1 cellular context compared by ENCODE assay signal in genomic region chr18:2325308-2325849, GRCh38.
A peak's percentile ranks its signal among the peaks of the same experiment; 100 is the strongest.
TF ChIP-seq lines count a peak whose summit lies in the region.

No MANE protein-coding gene starts in this region.

TF ChIP-seq in K562, 482 proteins besides CTCF, POLR2A, EP300 and RAD21 (continues in another document):
- TF ChIP-seq TCFL5 (CRISPR knock-in tag; conservative IDR thresholded peaks at IDR 0.05) (no peak), ZNF232 (CRISPR knock-in tag; IDR thresholded peaks at IDR 0.05) (no peak), NCOA6 (IDR thresholded peaks at IDR 0.05) (no peak), RBBP5 (IDR thresholded peaks at IDR 0.05; ENCODE audit: borderline replicate concordance, insufficient read depth, low read length, poor library complexity, severe bottlenecking) (peak; percentile 54), GATA2 (CRISPR knock-in tag; IDR thresholded peaks at IDR 0.05) (peak; percentile 94), JUN (IDR thresholded peaks at IDR 0.05; ENCODE audit: borderline replicate concordance, low read depth, low read length) (peak; percentile 86), JUN (CRISPR knock-in tag; IDR thresholded peaks at IDR 0.05; ENCODE audit: borderline replicate concordance) (no peak), ZNF644 (tag; IDR thresholded peaks at IDR 0.05; ENCODE audit: low read depth) (no peak), CTBP1 (IDR thresholded peaks at IDR 0.05; ENCODE audit: borderline replicate concordance) (0 out of 2 replicates have a peak, but pooled peaks have one; percentile 55), TAF9B (IDR thresholded peaks at IDR 0.05; ENCODE audit: partially characterized antibody) (peak; percentile 65), MLLT1 (IDR thresholded peaks at IDR 0.05) (peak in 1 of 2 experiments; percentile 88; a peak in 2 of 4 replicates), SMAD4 (CRISPR knock-in tag; conservative IDR thresholded peaks at IDR 0.05) (peak; percentile 79; the same call in 1 of the 2 replicates), PRPF4 (IDR thresholded peaks at IDR 0.05; ENCODE audit: insufficient read depth, low read depth, low read length, poor library complexity, severe bottlenecking) (no peak), ZNF561 (CRISPR knock-in tag; conservative IDR thresholded peaks at IDR 0.05) (no peak), ADNP (tag; IDR thresholded peaks at IDR 0.05) (peak; percentile 76), ERF (CRISPR knock-in tag; IDR thresholded peaks at IDR 0.05) (no peak), CBFA2T3 (IDR thresholded peaks at IDR 0.05) (peak; percentile 97), RERE (CRISPR knock-in tag; IDR thresholded peaks at IDR 0.05; ENCODE audit: borderline replicate concordance) (no peak), NONO (IDR thresholded peaks at IDR 0.05; ENCODE audit: low read depth in 2 of 2, low read length in 1 of 2) (peak in 1 of 2 experiments; percentile 31; a peak in 1 of 4 replicates), YY1 (IDR thresholded peaks at IDR 0.05; ENCODE audit: borderline replicate concordance in 1 of 3, control insufficient read depth in 1 of 3, extremely low read depth in 1 of 3, insufficient read depth in 3 of 3, insufficient read length in 1 of 3, insufficient replicate concordance in 2 of 3, low read depth in 1 of 3, low read length in 2 of 3) (peak in 1 of 3 experiments; percentile 56), PHF8 (IDR thresholded peaks at IDR 0.05; ENCODE audit: borderline replicate concordance, low read length) (no peak), ZNF347 (CRISPR knock-in tag; IDR thresholded peaks at IDR 0.05; ENCODE audit: low read depth) (no peak), MBD2 (IDR thresholded peaks at IDR 0.05; ENCODE audit: borderline replicate concordance, low read depth) (peak; percentile 58), HDGF (IDR thresholded peaks at IDR 0.05) (no peak), ZNF384 (IDR thresholded peaks at IDR 0.05; ENCODE audit: low read depth, low read length) (peak; percentile 79), CEBPB (tag; IDR thresholded peaks at IDR 0.05) (peak; percentile 94), DPF2 (IDR thresholded peaks at IDR 0.05) (peak; percentile 98), GATAD2A (IDR thresholded peaks at IDR 0.05) (peak; percentile 96), RBM25 (IDR thresholded peaks at IDR 0.05; ENCODE audit: low read depth, low read length, severe bottlenecking) (no peak), MAZ (CRISPR knock-in tag; conservative IDR thresholded peaks at IDR 0.05 in 1 of 2, IDR thresholded peaks at IDR 0.05 in 1 of 2) (peak; percentile 42 to 55; a peak in 2 of 4 replicates), EP400 (IDR thresholded peaks at IDR 0.05) (peak; percentile 69), MED1 (CRISPR knock-in tag; IDR thresholded peaks at IDR 0.05; ENCODE audit: borderline replicate concordance) (no peak), ZNF282 (CRISPR knock-in tag; IDR thresholded peaks at IDR 0.05) (no peak), MIER1 (IDR thresholded peaks at IDR 0.05; ENCODE audit: low read depth) (no peak), SIX5 (IDR thresholded peaks at IDR 0.05; ENCODE audit: borderline replicate concordance in 1 of 2, insufficient read depth in 1 of 2, low read depth in 1 of 2, low read length in 2 of 2) (no peak), HES1 (IDR thresholded peaks at IDR 0.05; ENCODE audit: low read depth) (peak; percentile 63; the same call in 1 of the 2 replicates), TCF3 (CRISPR knock-in tag; IDR thresholded peaks at IDR 0.05) (peak; percentile 90), ZEB2 (IDR thresholded peaks at IDR 0.05) (peak; percentile 91), ATF3 (IDR thresholded peaks at IDR 0.05) (peak; percentile 91), ATF3 (CRISPR knock-in tag; conservative IDR thresholded peaks at IDR 0.05) (peak; percentile 77; the same call in 1 of the 2 replicates), FOSL1 (tag; conservative IDR thresholded peaks at IDR 0.05) (peak; percentile 99), CCNT2 (IDR thresholded peaks at IDR 0.05; ENCODE audit: borderline replicate concordance, extremely low read depth, insufficient read length, low read depth, low read length) (peak; percentile 73), RBFOX2 (IDR thresholded peaks at IDR 0.05; ENCODE audit: low read depth, low read length) (0 out of 2 replicates have a peak, but pooled peaks have one; percentile 24), DACH1 (IDR thresholded peaks at IDR 0.05; ENCODE audit: partially characterized antibody) (peak; percentile 79), ZNF175 (CRISPR knock-in tag; IDR thresholded peaks at IDR 0.05; ENCODE audit: low read depth) (peak; percentile 23; the same call in 1 of the 2 replicates), KLF10 (CRISPR knock-in tag; IDR thresholded peaks at IDR 0.05) (no peak), ZSCAN29 (IDR thresholded peaks at IDR 0.05) (no peak), CREB1 (IDR thresholded peaks at IDR 0.05) (no peak), CREB1 (CRISPR knock-in tag; IDR thresholded peaks at IDR 0.05) (no peak), RCOR1 (IDR thresholded peaks at IDR 0.05; ENCODE audit: borderline replicate concordance in 1 of 2, low read depth in 2 of 2, low read length in 2 of 2) (peak; percentile 84 to 93), CBX2 (IDR thresholded peaks at IDR 0.05; ENCODE audit: insufficient read depth, low read length, poor library complexity, severe bottlenecking) (no peak), CREB3 (tag; conservative IDR thresholded peaks at IDR 0.05; ENCODE audit: low read depth) (0 out of 2 replicates have a peak, but pooled peaks have one; percentile 26), HMGN3 (IDR thresholded peaks at IDR 0.05; ENCODE audit: borderline replicate concordance, extremely low read depth, insufficient read length, low read depth, low read length) (peak; percentile 68), ID3 (CRISPR knock-in tag; IDR thresholded peaks at IDR 0.05) (no peak), ID3 (tag; IDR thresholded peaks at IDR 0.05) (no peak), PBX2 (CRISPR knock-in tag; IDR thresholded peaks at IDR 0.05; ENCODE audit: low read depth) (no peak), PBX2 (tag; conservative IDR thresholded peaks at IDR 0.05; ENCODE audit: low read depth) (peak; percentile 17; the same call in 1 of the 2 replicates), NFE2 (IDR thresholded peaks at IDR 0.05; ENCODE audit: low read depth) (peak; percentile 74), SMARCA4 (IDR thresholded peaks at IDR 0.05) (peak; percentile 98), NCOR1 (IDR thresholded peaks at IDR 0.05) (peak; percentile 91), KLF6 (CRISPR knock-in tag; IDR thresholded peaks at IDR 0.05; ENCODE audit: borderline replicate concordance) (0 out of 2 replicates have a peak, but pooled peaks have one; percentile 52), L3MBTL2 (IDR thresholded peaks at IDR 0.05) (peak; percentile 71)
